ENCODE assay signal across 8 cellular contexts in genomic region chr10:104122273-104123107, GRCh38. TPM values are rescaled to one million over a fixed set of nuclear protein-coding genes. Genes with fewer than 3 reads are reported as not detected.
DNase-seq lines count a peak whose midpoint lies in the region; ATAC-seq, FAIRE-seq and TF ChIP-seq lines count a peak whose summit lies in the region.

No MANE protein-coding gene starts in this region.

- SMC1A ChIA-PET in GM12878 (lab: Charles Lee; ENCODE audit: uncharacterized antibody, unreplicated experiment), result interaction anchor here (0.6 to 6.3 kb wide), 43 partner anchors 10 to 236 kb away, joined by 3 to 58 read pairs (median 5); partner anchors contain the start of gene SLK

- CTCF ChIA-PET in GM12878 (lab: Yijun Ruan, JAX), result interaction anchor here (0.7 to 9.4 kb wide), 36 partner anchors 9 to 669 kb away, joined by 3 to 151 read pairs (median 5); no protein-coding TSS in a partner anchor

- intact Hi-C loops in GM12878 (cut with micrococcal nuclease; ENCODE audit: unreplicated experiment), result loop anchor here (5.0 to 10.0 kb wide), 5 partner anchors 140 to 428 kb away; partner anchors contain the start of genes CFAP58, GSTO2 and STN1

- TF ChIP-seq CTCF in Loucy (conservative IDR thresholded peaks at IDR 0.05; ENCODE audit: low read length) (no peak), GM12878 (IDR thresholded peaks at IDR 0.05 in 2 of 3, conservative IDR thresholded peaks at IDR 0.05 in 1 of 3; ENCODE audit: control insufficient read depth in 2 of 3, extremely low read depth in 1 of 3, insufficient read depth in 1 of 3, low read depth in 3 of 3, low read length in 3 of 3) (no peak)

- H4K20me1 ChIP-seq in Loucy (ENCODE audit: insufficient read depth, low read length, poor library complexity, severe bottlenecking), result no peaks in the 10 kb centered on the region
- H4K20me1 ChIP-seq in GM12878 (ENCODE audit: control insufficient read depth, insufficient read depth), result no peaks in the 10 kb centered on the region

- WGBS in GM12878 (ENCODE audit: insufficient coverage, insufficient replicate concordance, low lambda C conversion rate, missing lambda C conversion rate), result 11% methylated on average over 20 of the region's 20 CpGs

- FAIRE-seq in GM12878 (lab: Jason Lieb, UNC), result peak; percentile 74
- FAIRE-seq in islet of Langerhans (lab: Jason Lieb, UNC), result peak; percentile 77

- H3K36me3 ChIP-seq in Loucy (ENCODE audit: insufficient read depth, low read length) (no peaks in the 10 kb centered on the region), GM12878 (ENCODE audit: control insufficient read depth in 2 of 2, insufficient read depth in 2 of 2, low read length in 1 of 2) (no peaks in the 10 kb centered on the region)

- TF ChIP-seq EP300 in GM12878 (IDR thresholded peaks at IDR 0.05; ENCODE audit: borderline replicate concordance in 1 of 2, control insufficient read depth in 1 of 2, low read depth in 2 of 2, low read length in 2 of 2), result no peak

- H3K4me3 ChIP-seq in Loucy (ENCODE audit: low read length, poor library complexity, severe bottlenecking) (peak overlapping the region; percentile 77), GM12878 (peak overlapping the region; percentile 98)

- TSS peak; percentile 85 for BruUV-seq in GM12878 (replicated peaks; lab: Mats Ljungman, UMichigan)

- in situ Hi-C loops in GM12878 (cut with MboI), result loop anchor here (5.0 kb wide), 1 partner anchor 155 kb away; the partner anchor contains the start of gene SLK

- DNase-seq in AML-193 (lab: John Stamatoyannopoulos, UW) (peak; percentile 20 to 29), GM12878 (ENCODE audit: low read depth, low spot score) (no peak), substantia nigra (lab: John Stamatoyannopoulos, UW) (peak in 10 of 49 donors; percentile 37 to 46 (median 42))

- no peaks in the 10 kb centered on the region for H3K9me3 ChIP-seq in Loucy (ENCODE audit: insufficient read depth, low read depth, low read length)
- no peaks in the 10 kb centered on the region for H3K9me3 ChIP-seq in GM12878 (replicated peaks; ENCODE audit: control insufficient read depth, insufficient read depth, low read length)

- peak overlapping the region; percentile 89 for H2AFZ ChIP-seq in Loucy (ENCODE audit: low read length)
- peak overlapping the region; percentile 80 for H2AFZ ChIP-seq in GM12878 (ENCODE audit: control insufficient read depth, low read depth, low read length)

- ATAC-seq in GM19324 (IDR thresholded peaks at IDR 0.05; ENCODE audit: low FRiP score, unreplicated experiment), result peak; percentile 1
- ATAC-seq in GM12878, result peak; percentile 7
- no peak for ATAC-seq in HG02981 (IDR thresholded peaks at IDR 0.05; ENCODE audit: unreplicated experiment)
- no peak for ATAC-seq in GM18870 (IDR thresholded peaks at IDR 0.05; ENCODE audit: unreplicated experiment)

- H3K4me2 ChIP-seq in Loucy (ENCODE audit: low read depth, low read length, poor library complexity, severe bottlenecking) (peak overlapping the region; percentile 64), GM12878 (ENCODE audit: control insufficient read depth, insufficient read depth) (peak overlapping the region; percentile 78)

- H3K9me2 ChIP-seq in Loucy (replicated peaks; ENCODE audit: low read depth, low read length), result no peaks in the 10 kb centered on the region

- peaks cover 21% of the 10 kb centered on the region for H3K4me1 ChIP-seq in Loucy (ENCODE audit: insufficient read depth, low read length, poor library complexity, severe bottlenecking)
- H3K4me1 ChIP-seq in GM12878 (ENCODE audit: control insufficient read depth, insufficient read depth, low read length), result peaks cover 11% of the 10 kb centered on the region; the same call in 1 of the 2 replicates

- peak overlapping the region; percentile 85 for H3K9ac ChIP-seq in Loucy (ENCODE audit: low read depth, low read length, poor library complexity, severe bottlenecking)
- peak overlapping the region; percentile 96 for H3K9ac ChIP-seq in GM12878 (ENCODE audit: control insufficient read depth, insufficient read depth, low read length)

- POLR2A ChIA-PET in GM12878 (lab: Charles Lee), result interaction anchor here (1.0 to 4.3 kb wide), 15 partner anchors 10 to 431 kb away, joined by 3 to 36 read pairs (median 7); partner anchors contain the start of genes GSTO1 and ITPRIP

- TF ChIP-seq RAD21 in GM12878 (IDR thresholded peaks at IDR 0.05; ENCODE audit: insufficient read depth, low read depth, low read length), result no peak

- H3F3A ChIP-seq in Loucy (ENCODE audit: low read depth), result no peaks in the 10 kb centered on the region

- H3K27ac ChIP-seq in GM12878 (ENCODE audit: control insufficient read depth, insufficient read depth) (peak overlapping the region; percentile 94), substantia nigra (ENCODE audit: low read depth, low read length, poor library complexity, severe bottlenecking) (peak overlapping the region; percentile 92)

- RAD21 ChIA-PET in GM12878 (lab: Charles Lee; ENCODE audit: unreplicated experiment), result interaction anchor here (0.7 to 6.2 kb wide), 32 partner anchors 9 to 345 kb away, joined by 3 to 46 read pairs (median 5); partner anchors contain the start of gene STN1

- no peak for TF ChIP-seq POLR2A in GM12878 (IDR thresholded peaks at IDR 0.05; ENCODE audit: low read depth, low read length)

- H3K27me3 ChIP-seq in Loucy (ENCODE audit: insufficient read depth, low read length, poor library complexity, severe bottlenecking), result no peaks in the 10 kb centered on the region
- H3K27me3 ChIP-seq in GM12878 (replicated peaks in 1 of 2; ENCODE audit: control insufficient read depth in 2 of 2, insufficient read depth in 2 of 2, low read length in 1 of 2), result no peaks in the 10 kb centered on the region

- peaks cover 20% of the 10 kb centered on the region for H3K79me2 ChIP-seq in Loucy (ENCODE audit: insufficient read depth, low read length)
- H3K79me2 ChIP-seq in GM12878 (ENCODE audit: control insufficient read depth, insufficient read depth, low read length), result peaks cover 8% of the 10 kb centered on the region; the same call in 1 of the 2 replicates

TF ChIP-seq in GM12878, 131 proteins besides CTCF, POLR2A, EP300 and RAD21 (continues in another document):
- TF ChIP-seq ETV6 (conservative IDR thresholded peaks at IDR 0.05 in 1 of 2, IDR thresholded peaks at IDR 0.05 in 1 of 2; ENCODE audit: borderline replicate concordance in 1 of 2, low read depth in 1 of 2) (no peak), NR2C1 (IDR thresholded peaks at IDR 0.05) (no peak), SMAD1 (IDR thresholded peaks at IDR 0.05; ENCODE audit: low read depth, partially characterized antibody) (peak; percentile 64), IKZF1 (conservative IDR thresholded peaks at IDR 0.05) (no peak), KLF5 (IDR thresholded peaks at IDR 0.05; ENCODE audit: partially characterized antibody) (peak; percentile 93), NKRF (conservative IDR thresholded peaks at IDR 0.05) (peak; percentile 75)

RNA-seq across cellular contexts. Expression of gene SFR1, which starts 0.5 kb away (rescaled TPM):
- 15.8 and 18.2 TPM in 2 replicates for total RNA-seq in GM12878 (2013; cell fraction: nucleolus; rRNA removed)
- total RNA-seq in GM12878 (2014; rRNA removed), result 7.9 and 13.7 TPM in 2 replicates
- total RNA-seq in GM12878 (2014; rRNA removed; fragmentation: Illumina TruSeq; extraction: Trizol), result 14.6 and 15.0 TPM in 2 replicates
- 9.0 and 10.0 TPM in 2 replicates for total RNA-seq in GM12878 (2021)
- polyA plus RNA-seq in GM12878 (2011; ENCODE audit: low read depth), result 6.2 TPM
- polyA plus RNA-seq in GM12878 (2011; rRNA removed), result 6.9 and 14.0 TPM in 2 replicates
- 2.7 and 3.0 TPM in 2 replicates for polyA plus RNA-seq in GM12878 (2011; cell fraction: cytosol; rRNA removed)
- 1.6 and 2.9 TPM in 2 replicates for polyA plus RNA-seq in GM12878 (2011; cell fraction: nucleus; rRNA removed)
- polyA plus RNA-seq in GM12878 (2012), result 7.1 and 8.7 TPM in 2 replicates
- polyA plus RNA-seq in GM12878 (2014; fragmentation: Illumina TruSeq; extraction: Trizol), result 14.9 and 18.5 TPM in 2 replicates
- polyA plus RNA-seq in GM12878 (2014; fragmentation: Nextera tagmentation; extraction: Ambion mirVana), result 10 to 100 TPM; 25.4 to 31.5 TPM
- polyA plus RNA-seq in GM12878 (2014; rRNA removed), result 8.1 and 9.6 TPM in 2 replicates
- 10 to 100 TPM; 20.6 to 21.2 TPM for polyA plus RNA-seq in GM12878 (2016; fragmentation: Nextera tagmentation; extraction: Ambion mirVana)
- polyA minus RNA-seq in GM12878 (2011; rRNA and poly(A)+ RNA removed), result 4.2 and 4.5 TPM in 2 replicates
- polyA minus RNA-seq in GM12878 (2011; cell fraction: cytosol; rRNA and poly(A)+ RNA removed), result 3.6 and 4.0 TPM in 2 replicates
- 2.7 and 5.9 TPM in 2 replicates for polyA minus RNA-seq in GM12878 (2011; cell fraction: nucleus; rRNA and poly(A)+ RNA removed)

RNA-seq across cellular contexts. Expression of gene COL17A1, which starts 36.8 kb away (rescaled TPM):
- total RNA-seq in GM12878 (2013; cell fraction: nucleolus; rRNA removed), result not detected in 2 replicates
- total RNA-seq in GM12878 (2014; rRNA removed) (not detected in 2 replicates), GM12878 (2014; rRNA removed; fragmentation: Illumina TruSeq; extraction: Trizol) (not detected in 2 replicates), GM12878 (2021) (0.05 TPM in 1 of 2 replicates, not detected in the other)
- polyA plus RNA-seq in GM12878 (2011; ENCODE audit: low read depth), result not detected
- polyA plus RNA-seq in GM12878 (2011; rRNA removed) (0.22 TPM in 1 of 2 replicates, not detected in the other), GM12878 (2014; fragmentation: Illumina TruSeq; extraction: Trizol) (not detected in 2 replicates), GM12878 (2014; fragmentation: Nextera tagmentation; extraction: Ambion mirVana) (not detected), GM12878 (2014; rRNA removed) (not detected in 2 replicates), GM12878 (2016; fragmentation: Nextera tagmentation; extraction: Ambion mirVana) (under 1 TPM in 1 of 2 experiments, not detected in 1; 0.08 TPM)
- polyA plus RNA-seq in GM12878 (2011; cell fraction: cytosol; rRNA removed), result 0.06 and 0.07 TPM in 2 replicates
- 0.01 TPM in 1 of 2 replicates, not detected in the other for polyA plus RNA-seq in GM12878 (2011; cell fraction: nucleus; rRNA removed)
- not detected in 2 replicates for polyA plus RNA-seq in GM12878 (2012)
- not detected in 2 replicates for polyA minus RNA-seq in GM12878 (2011; rRNA and poly(A)+ RNA removed)
- polyA minus RNA-seq in GM12878 (2011; cell fraction: cytosol; rRNA and poly(A)+ RNA removed), result not detected in 2 replicates
- not detected in 2 replicates for polyA minus RNA-seq in GM12878 (2011; cell fraction: nucleus; rRNA and poly(A)+ RNA removed)

Comparison
In these comparisons a context has a peak if more than half of its experiments do, and no peak if none do; other contexts are left out.
1. ATAC-seq: peak in GM19324 (single experiment) and GM12878 (single experiment); none in HG02981 (single experiment) and GM18870 (single experiment).